Comparison of ENCODE assay signal across 12 cellular contexts in the genomic region with DNA sequence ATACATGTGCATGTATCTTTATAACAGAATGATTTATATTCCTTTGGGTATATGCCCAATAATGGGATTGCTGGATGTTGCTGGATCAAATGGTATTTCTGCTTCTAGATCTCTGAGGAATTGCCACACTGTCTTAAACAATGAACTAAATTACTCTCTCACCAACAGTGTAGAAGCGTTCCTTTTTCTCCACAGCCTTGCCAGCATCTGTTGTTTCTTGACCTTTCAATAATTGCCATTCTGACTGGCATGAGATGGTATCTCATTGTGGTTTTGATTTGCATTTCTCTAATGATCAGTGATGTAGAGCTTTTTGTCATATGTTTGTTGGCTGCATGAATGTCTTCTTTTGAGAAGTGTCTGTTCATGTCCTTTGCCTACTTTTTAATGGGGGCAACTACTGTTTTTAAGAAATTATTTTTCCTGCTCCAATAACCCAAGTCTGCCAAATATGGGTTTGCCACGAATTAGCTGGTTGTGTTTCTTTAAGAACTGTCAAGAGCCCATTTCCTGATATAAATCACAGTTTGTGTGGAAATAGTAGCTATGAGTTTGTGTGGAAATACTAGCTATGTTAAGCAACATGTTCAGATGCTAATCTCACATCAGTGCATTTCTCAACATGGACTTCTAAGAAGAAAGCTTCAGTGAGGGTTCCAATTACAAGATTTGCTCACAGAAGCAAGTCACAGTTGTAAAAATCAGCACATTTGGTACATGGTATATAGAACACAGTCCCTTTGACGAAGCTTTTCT.
A peak's percentile ranks its signal among the peaks of the same experiment; 100 is the strongest.
DNase-seq lines count a peak whose midpoint lies in the region; ATAC-seq and TF ChIP-seq lines count a peak whose summit lies in the region.
"Had no signal": no experiment of that assay in that cellular context is flagged by ENCODE, and none has a peak within 500 bp of the region (broad histone marks: within the 10 kb centered on the region; RNA-seq: fewer than 3 reads in every experiment).

No MANE protein-coding gene starts in this region.

- peaks cover 25% of the 10 kb centered on the region for H3K9me3 Mint-ChIP-seq in activated T-helper 1 cell treated with anti-CD3 and anti-CD28 coated beads, Interleukin-12 subunit alpha, Interleukin-12 subunit beta, Interleukin-2, Interleukin-4 antibody, amounts not matched to agents 30 ng/mL and 10 ng/mL and 1 ng/mL, durations not matched to agents 14 hours and 24 hours and 36 hours

- H3K4me3 Mint-ChIP-seq in activated T-helper 1 cell treated with anti-CD3 and anti-CD28 coated beads, Interleukin-12 subunit alpha, Interleukin-12 subunit beta, Interleukin-2, Interleukin-4 antibody, amounts not matched to agents 30 ng/mL and 10 ng/mL and 1 ng/mL, durations not matched to agents 14 hours and 24 hours and 36 hours, result peak overlapping the region; percentile 9

- H3K4me3 ChIP-seq in AG09309 (ENCODE audit: control insufficient read depth, low read depth, low read length) (no peak overlapping the region), ascending aorta (no peak overlapping the region)
- H3K4me3 ChIP-seq: colonic mucosa had no signal

- H3K4me1 ChIP-seq in ascending aorta, result peaks cover 0 to 8% of the 10 kb centered on the region in 2 donors
- H3K4me1 ChIP-seq: colonic mucosa had no signal

- H3K27ac Mint-ChIP-seq in activated T-helper 1 cell treated with anti-CD3 and anti-CD28 coated beads, Interleukin-12 subunit alpha, Interleukin-12 subunit beta, Interleukin-2, Interleukin-4 antibody, amounts not matched to agents 30 ng/mL and 10 ng/mL and 1 ng/mL, durations not matched to agents 14 hours and 24 hours and 36 hours, result peak overlapping the region; percentile 73

- no peaks in the 10 kb centered on the region for H3K36me3 ChIP-seq in ascending aorta
- H3K36me3 ChIP-seq: colonic mucosa had no signal

- H3K4me1 Mint-ChIP-seq in activated T-helper 1 cell treated with anti-CD3 and anti-CD28 coated beads, Interleukin-12 subunit alpha, Interleukin-12 subunit beta, Interleukin-2, Interleukin-4 antibody, amounts not matched to agents 30 ng/mL and 10 ng/mL and 1 ng/mL, durations not matched to agents 14 hours and 24 hours and 36 hours (ENCODE audit: low read depth), result peaks cover 42% of the 10 kb centered on the region

- no peak overlapping the region for H3K27ac ChIP-seq in ascending aorta
- H3K27ac ChIP-seq: colonic mucosa had no signal

- no peaks in the 10 kb centered on the region for H3K9me3 ChIP-seq in ascending aorta
- H3K9me3 ChIP-seq: colonic mucosa had no signal

- H3K36me3 Mint-ChIP-seq in activated T-helper 1 cell treated with anti-CD3 and anti-CD28 coated beads, Interleukin-12 subunit alpha, Interleukin-12 subunit beta, Interleukin-2, Interleukin-4 antibody, amounts not matched to agents 30 ng/mL and 10 ng/mL and 1 ng/mL, durations not matched to agents 14 hours and 24 hours and 36 hours (ENCODE audit: low read depth), result peaks cover 21% of the 10 kb centered on the region

- peak; percentile 95 for DNase-seq in AG09309 (ENCODE audit: low read depth)
- peak; percentile 17 for DNase-seq in HuH-7 (ENCODE audit: low spot score)
- no peak for DNase-seq in activated T-helper 1 cell treated with anti-CD3 and anti-CD28 coated beads, Interleukin-12 subunit alpha, Interleukin-12 subunit beta, Interleukin-2, Interleukin-4 antibody, amounts not matched to agents 30 ng/mL and 10 ng/mL and 1 ng/mL, durations not matched to agents 14 hours and 24 hours and 36 hours (ENCODE audit: low spot score)
- DNase-seq in left lobe of liver (ENCODE audit: low spot score), result no peak
- DNase-seq in stimulated activated CD4-positive, alpha-beta T cell treated with anti-CD3 and anti-CD28 coated beads, Interleukin-15, amount 100 ng/mL, for 24 hours, result no peak
- no peak for DNase-seq in ascending aorta (ENCODE audit: low spot score in 2 of 2)
- no peak for DNase-seq in hepatic stellate cell (ENCODE audit: low spot score)
- DNase-seq: activated CD4-positive, alpha-beta T cell treated with anti-CD3 and anti-CD28 coated beads, Interleukin-2, amount 50 U/mL, for 1 hour; colonic mucosa; NCI-H345; stimulated activated CD4-positive, alpha-beta T cell treated with anti-CD3 and anti-CD28 coated beads, Interleukin-2, amount 100 ng/mL, for 24 hours had no signal

- TF ChIP-seq CTCF in AG09309 (IDR thresholded peaks at IDR 0.05; ENCODE audit: control insufficient read depth, insufficient read depth, low read depth, low read length, missing control alignments), result no peak
- no peak for TF ChIP-seq CTCF in ascending aorta (IDR thresholded peaks at IDR 0.05)

- peaks cover 5% of the 10 kb centered on the region for H3K27me3 Mint-ChIP-seq in activated T-helper 1 cell treated with anti-CD3 and anti-CD28 coated beads, Interleukin-12 subunit alpha, Interleukin-12 subunit beta, Interleukin-2, Interleukin-4 antibody, amounts not matched to agents 30 ng/mL and 10 ng/mL and 1 ng/mL, durations not matched to agents 14 hours and 24 hours and 36 hours (ENCODE audit: insufficient read depth)

- ATAC-seq in left lobe of liver, result peak; percentile 81
- ATAC-seq in GM21825 (IDR thresholded peaks at IDR 0.05; ENCODE audit: unreplicated experiment), result no peak

- H3K27me3 ChIP-seq in ascending aorta, result no peaks in the 10 kb centered on the region
- H3K27me3 ChIP-seq: colonic mucosa had no signal

- intact Hi-C loops in activated T-helper 1 cell treated with anti-CD3 and anti-CD28 coated beads, Interleukin-12 subunit alpha, Interleukin-12 subunit beta, Interleukin-2, Interleukin-4 antibody, amounts not matched to agents 30 ng/mL and 10 ng/mL and 1 ng/mL, durations not matched to agents 14 hours and 24 hours and 36 hours (cut with micrococcal nuclease), result no loop called here
- intact Hi-C loops in ascending aorta (cut with DNase I), result loop anchor here (5.0 kb wide), 1 partner anchor 33 kb away; no protein-coding TSS in a partner anchor

Comparison
In these comparisons a context has a peak if more than half of its experiments do, and no peak if none do; other contexts are left out.
1. DNase-seq: peak in AG09309 (single experiment) and HuH-7 (single experiment); none in activated T-helper 1 cell treated with anti-CD3 and anti-CD28 coated beads, Interleukin-12 subunit alpha, Interleukin-12 subunit beta, Interleukin-2, Interleukin-4 antibody, amounts not matched to agents 30 ng/mL and 10 ng/mL and 1 ng/mL, durations not matched to agents 14 hours and 24 hours and 36 hours (single experiment), left lobe of liver (single experiment), stimulated activated CD4-positive, alpha-beta T cell treated with anti-CD3 and anti-CD28 coated beads, Interleukin-15, amount 100 ng/mL, for 24 hours (single experiment), ascending aorta (0 of 2) and hepatic stellate cell (single experiment).